8 cellular contexts compared by ENCODE assay signal in genomic region chr12:52069410-52070242, GRCh38. TPM values are rescaled to one million over a fixed set of nuclear protein-coding genes. Genes with fewer than 3 reads are reported as not detected.
DNase-seq lines count a peak whose midpoint lies in the region; ATAC-seq and TF ChIP-seq lines count a peak whose summit lies in the region.

TSS of gene ATG101 (plus strand) at chr12:52069978. CDS start at chr12:52073651, 3,673 bp downstream.

- no peaks in the 10 kb centered on the region for H3K27me3 ChIP-seq in BLaER1

- no peaks in the 10 kb centered on the region for H3K9me3 ChIP-seq in BLaER1

- peak; percentile 77 for TF ChIP-seq CTCF in choroid plexus epithelial cell (conservative IDR thresholded peaks at IDR 0.05; ENCODE audit: low read depth, low read length)

- H4K20me1 ChIP-seq in BLaER1 = peaks cover 47% of the 10 kb centered on the region

- intact Hi-C loops in activated CD4-positive, alpha-beta T cell treated with anti-CD3 and anti-CD28 coated beads for 36 hours (cut with DNase I, micrococcal nuclease) = loop anchor here (1.0 to 10.0 kb wide), 8 partner anchors 18 to 937 kb away; partner anchors contain the start of genes NR4A1 (in 2 of the 2), EIF4B (in 1 of the 2) and TAMALIN (in 1 of the 2)

- DNase-seq in GM19238 (ENCODE audit: insufficient read length, low spot score) (peak; percentile 98), NCI-H510A treated with DMSO at 0.1 percent for 48 hours (lab: John Stamatoyannopoulos, UW) (peak; percentile 85), choroid plexus epithelial cell (ENCODE audit: low read depth) (peak; percentile 98), kidney glomerular epithelial cell (lab: John Stamatoyannopoulos, UW) (peak; percentile 88)
- peak; percentile 92 for DNase-seq in activated CD4-positive, alpha-beta T cell treated with anti-CD3 and anti-CD28 coated beads for 36 hours
- DNase-seq in stimulated activated CD4-positive, alpha-beta T cell treated with anti-CD3 and anti-CD28 coated beads, Interleukin-1b, Interleukin-23, amount 100 ng/mL, for 24 hours (ENCODE audit: low read depth in 4 of 4, low spot score in 1 of 4) = peak; percentile 59 to 79 (median 73)

- H3K36me3 Mint-ChIP-seq in activated CD4-positive, alpha-beta T cell treated with anti-CD3 and anti-CD28 coated beads for 36 hours (ENCODE audit: low read depth) = peaks cover 26% of the 10 kb centered on the region

- no peaks in the 10 kb centered on the region for H3K9me3 Mint-ChIP-seq in activated CD4-positive, alpha-beta T cell treated with anti-CD3 and anti-CD28 coated beads for 36 hours (ENCODE audit: low read depth)

- peak within 1 kb of the TSS; percentile 99 for H3K4me3 Mint-ChIP-seq in activated CD4-positive, alpha-beta T cell treated with anti-CD3 and anti-CD28 coated beads for 36 hours

- H3K27ac Mint-ChIP-seq in activated CD4-positive, alpha-beta T cell treated with anti-CD3 and anti-CD28 coated beads for 36 hours = peak within 1 kb of the TSS; percentile 99

- CTCF ChIA-PET in activated CD4-positive, alpha-beta T cell treated with anti-CD3 and anti-CD28 coated beads for 36 hours (lab: Charles Lee) = interaction anchor here (0.6 to 11.6 kb wide), 11 partner anchors 9 to 1228 kb away, joined by 3 to 253 read pairs (median 4); partner anchors contain the start of gene NR4A1

- H3K4me3 ChIP-seq in BLaER1 (peak within 1 kb of the TSS; percentile 96), choroid plexus epithelial cell (ENCODE audit: low read depth, low read length) (peak within 1 kb of the TSS; percentile 99)

- H3K27ac ChIP-seq in BLaER1 = peak within 1 kb of the TSS; percentile 100

- peak within 1 kb of the TSS; percentile 99 for H3K9ac ChIP-seq in BLaER1

- ATAC-seq in HG03442 (IDR thresholded peaks at IDR 0.05; ENCODE audit: unreplicated experiment) = peak; percentile 92
- peak; percentile 95 for ATAC-seq in activated CD4-positive, alpha-beta T cell treated with anti-CD3 and anti-CD28 coated beads for 36 hours

- no peaks in the 10 kb centered on the region for H3K27me3 Mint-ChIP-seq in activated CD4-positive, alpha-beta T cell treated with anti-CD3 and anti-CD28 coated beads for 36 hours

- peaks cover 23% of the 10 kb centered on the region; the same call in 1 of the 2 replicates for H3K36me3 ChIP-seq in BLaER1

- peaks cover 58% of the 10 kb centered on the region for H3K4me1 ChIP-seq in BLaER1

- H3K4me2 ChIP-seq in BLaER1 = peak within 1 kb of the TSS; percentile 97

- POLR2A ChIA-PET in activated CD4-positive, alpha-beta T cell treated with anti-CD3 and anti-CD28 coated beads for 36 hours (lab: Charles Lee) = interaction anchor here (0.6 to 1.7 kb wide), 8 partner anchors 12 to 936 kb away, joined by 3 to 10 read pairs (median 4); partner anchors contain the start of gene NR4A1

- H3K4me1 Mint-ChIP-seq in activated CD4-positive, alpha-beta T cell treated with anti-CD3 and anti-CD28 coated beads for 36 hours = peaks cover 56% of the 10 kb centered on the region

RNA-seq across cellular contexts. Expression of gene ATG101, which starts in this region (rescaled TPM):
- 10 to 100 TPM; 24.0 to 30.7 TPM for total RNA-seq in activated CD4-positive, alpha-beta T cell treated with anti-CD3 and anti-CD28 coated beads for 36 hours

Comparison
In these comparisons a context has a peak if more than half of its experiments do, and no peak if none do; other contexts are left out.
1. Peak in every context shown above with its lines: DNase-seq, ATAC-seq, H3K4me3 ChIP-seq and H3K27ac ChIP-seq.